Comparison of ENCODE assay signal across 15 cellular contexts in genomic region chr1:194447635-194448034, GRCh38.
DNase-seq lines count a peak whose midpoint lies in the region; TF ChIP-seq lines count a peak whose summit lies in the region.
"Had no signal": no experiment of that assay in that cellular context is flagged by ENCODE, and none has a peak within 500 bp of the region (broad histone marks: within the 10 kb centered on the region; RNA-seq: fewer than 3 reads in every experiment).

No MANE protein-coding gene starts in this region.

- in situ Hi-C loops in HAP-1 (cut with MboI; ENCODE audit: low sequenced_read_pairs), result no loop called here

- POLR2A ChIA-PET in AG04449 (lab: Yijun Ruan, JAX), result no interaction called here

- CTCF ChIA-PET in AG04449 (lab: Yijun Ruan, JAX), result no interaction called here

- TF ChIP-seq POLR2A in breast epithelium (IDR thresholded peaks at IDR 0.05), result no peak

- no peak overlapping the region for H3K27ac ChIP-seq in breast epithelium
- H3K27ac ChIP-seq: C4-2B, PC-9, SJSA1 had no signal

- no peaks in the 10 kb centered on the region for H3K36me3 ChIP-seq in HAP-1 (replicated peaks)
- no peaks in the 10 kb centered on the region for H3K36me3 ChIP-seq in breast epithelium
- H3K36me3 ChIP-seq: SJSA1 had no signal

- H3K4me3 ChIP-seq in AG04449 (ENCODE audit: low read depth, low read length) (no peak overlapping the region), foreskin fibroblast (ENCODE audit: low read depth in 1 of 2, low read length in 2 of 2) (no peak overlapping the region), HAP-1 (no peak overlapping the region), breast epithelium (no peak overlapping the region)
- H3K4me3 ChIP-seq: PC-9, SJSA1 had no signal

- H3K27me3 ChIP-seq in HAP-1 (ENCODE audit: low read depth), result no peaks in the 10 kb centered on the region; the same call in 1 of the 2 replicates
- no peaks in the 10 kb centered on the region for H3K27me3 ChIP-seq in breast epithelium
- H3K27me3 ChIP-seq: SJSA1 had no signal

- no peak for TF ChIP-seq CTCF in AG04449 (IDR thresholded peaks at IDR 0.05; ENCODE audit: insufficient read depth, low read length, missing control alignments)
- no peak for TF ChIP-seq CTCF in foreskin fibroblast (IDR thresholded peaks at IDR 0.05; ENCODE audit: low read depth, low read length)
- TF ChIP-seq CTCF in breast epithelium (IDR thresholded peaks at IDR 0.05), result no peak

- no peaks in the 10 kb centered on the region for H3K9me3 ChIP-seq in HAP-1
- H3K9me3 ChIP-seq in breast epithelium, result no peaks in the 10 kb centered on the region
- H3K9me3 ChIP-seq: SJSA1 had no signal

- H3K4me1 ChIP-seq in HAP-1 (no peaks in the 10 kb centered on the region; the same call in 1 of the 2 replicates), breast epithelium (no peaks in the 10 kb centered on the region)
- H3K4me1 ChIP-seq: SJSA1 had no signal

- DNase-seq in AG04449 (ENCODE audit: low read depth, low spot score) (peak; percentile 52), HS-5 (ENCODE audit: low read depth) (peak; percentile 32), amniotic epithelial cell (ENCODE audit: low read depth) (peak; percentile 6), foreskin fibroblast (peak; percentile 57 to 72), HAP-1 (ENCODE audit: low spot score in 2 of 2) (no peak), breast epithelium (ENCODE audit: low spot score in 2 of 2) (no peak), medulla oblongata (ENCODE audit: extremely low spot score) (no peak)
- DNase-seq in activated CD4-positive, CD25-positive, alpha-beta regulatory T cell (lab: John Stamatoyannopoulos, UW), result no peak
- DNase-seq: 8988T, MV-4-11, NCI-H1417 treated with DMSO at 0.1 percent for 48 hours, NCI-H2029, PC-9 had no signal

- intact Hi-C loops in breast epithelium (cut with DNase I; ENCODE audit: low total_unique reads), result no loop called here

Comparison
In these comparisons a context has a peak if more than half of its experiments do, and no peak if none do; other contexts are left out.
1. DNase-seq: peak in AG04449 (single experiment), HS-5 (single experiment), amniotic epithelial cell (single experiment) and foreskin fibroblast (2 of 2); none in HAP-1 (0 of 2), breast epithelium (0 of 2), activated CD4-positive, CD25-positive, alpha-beta regulatory T cell (0 of 4) and medulla oblongata (single experiment).